8 cellular contexts compared by ENCODE assay signal in genomic region chr4:26319467-26320158, GRCh38. TPM values are rescaled to one million over a fixed set of nuclear protein-coding genes. Genes with fewer than 3 reads are reported as not detected.
DNase-seq lines count a peak whose midpoint lies in the region; ATAC-seq and TF ChIP-seq lines count a peak whose summit lies in the region.

No MANE protein-coding gene starts in this region.

- peak overlapping the region; percentile 99 for H3K4me3 Mint-ChIP-seq in activated naive CD4-positive, alpha-beta T cell treated with anti-CD3 and anti-CD28 coated beads, Interleukin-2, amount 50 U/mL, for 24 hours

- no peaks in the 10 kb centered on the region for H3K27me3 ChIP-seq in suprapubic skin

- H3K4me3 ChIP-seq in NB4 (ENCODE audit: low read depth, low read length) (peak overlapping the region; percentile 78), suprapubic skin (peak overlapping the region; percentile 60)

- peaks cover 9% of the 10 kb centered on the region for H3K9me3 Mint-ChIP-seq in activated naive CD4-positive, alpha-beta T cell treated with anti-CD3 and anti-CD28 coated beads, Interleukin-2, amount 50 U/mL, for 24 hours

- POLR2A ChIA-PET in GM10248 (lab: Yijun Ruan, JAX) = interaction anchor here (0.6 to 1.8 kb wide), 8 partner anchors 122 to 284 kb away, joined by 3 to 6 read pairs (median 4); no protein-coding TSS in a partner anchor

- peak overlapping the region; percentile 96 for H3K27ac ChIP-seq in suprapubic skin

- no peaks in the 10 kb centered on the region for H3K9me3 ChIP-seq in suprapubic skin

- peaks cover 30% of the 10 kb centered on the region for H3K4me1 ChIP-seq in suprapubic skin

- no peaks in the 10 kb centered on the region for H3K36me3 ChIP-seq in suprapubic skin

- no peaks in the 10 kb centered on the region for H3K27me3 Mint-ChIP-seq in activated naive CD4-positive, alpha-beta T cell treated with anti-CD3 and anti-CD28 coated beads, Interleukin-2, amount 50 U/mL, for 24 hours

- peak; percentile 57 for TF ChIP-seq CTCF in GM10248 (IDR thresholded peaks at IDR 0.05; ENCODE audit: control extremely low read depth, extremely low read depth, low read depth, missing control alignments)
- TF ChIP-seq CTCF in NB4 (IDR thresholded peaks at IDR 0.05; ENCODE audit: low read depth, low read length) = peak; percentile 13
- no peak for TF ChIP-seq CTCF in suprapubic skin (IDR thresholded peaks at IDR 0.05)

- TF ChIP-seq POLR2A in NB4 (IDR thresholded peaks at IDR 0.05; ENCODE audit: extremely low read depth, insufficient read length) (peak; percentile 44), suprapubic skin (IDR thresholded peaks at IDR 0.05) (no peak)

- WGBS in suprapubic skin = 1% methylated on average over 26 of the region's 60 CpGs

- no peak for TF ChIP-seq EP300 in suprapubic skin (IDR thresholded peaks at IDR 0.05)

- peaks cover 36% of the 10 kb centered on the region for H3K4me1 Mint-ChIP-seq in activated naive CD4-positive, alpha-beta T cell treated with anti-CD3 and anti-CD28 coated beads, Interleukin-2, amount 50 U/mL, for 24 hours

- DNase-seq in GM10248 (ENCODE audit: extremely low spot score) (peak; percentile 92), NB4 (ENCODE audit: low read depth) (peak; percentile 100), SK-N-DZ (ENCODE audit: low spot score) (peak; percentile 99), globus pallidus (ENCODE audit: low spot score) (peak; percentile 96), nucleus accumbens (lab: John Stamatoyannopoulos, UW) (peak; percentile 73 to 98 (median 95)), suprapubic skin (ENCODE audit: low spot score in 2 of 2) (peak; percentile 98)

- CTCF ChIA-PET in GM10248 (lab: Yijun Ruan, JAX) = interaction anchor here (0.8 to 2.5 kb wide), 14 partner anchors 10 to 290 kb away, joined by 3 to 24 read pairs (median 3); no protein-coding TSS in a partner anchor

- H3K36me3 Mint-ChIP-seq in activated naive CD4-positive, alpha-beta T cell treated with anti-CD3 and anti-CD28 coated beads, Interleukin-2, amount 50 U/mL, for 24 hours = peaks cover 9% of the 10 kb centered on the region

- ATAC-seq in HG02571 (IDR thresholded peaks at IDR 0.05; ENCODE audit: unreplicated experiment) = peak; percentile 66

- peak overlapping the region; percentile 100 for H3K27ac Mint-ChIP-seq in activated naive CD4-positive, alpha-beta T cell treated with anti-CD3 and anti-CD28 coated beads, Interleukin-2, amount 50 U/mL, for 24 hours

RNA-seq across cellular contexts. Expression of gene RBPJ, which starts 1.2 kb away (rescaled TPM):
- polyA plus RNA-seq in SK-N-DZ (2014; cell fraction: cytosol; rRNA removed) = 62.0 and 77.4 TPM in 2 replicates
- polyA plus RNA-seq in SK-N-DZ (2014; cell fraction: nucleus; rRNA removed) = 56.1 and 64.9 TPM in 2 replicates
- total RNA-seq in suprapubic skin = 100 to 1,000 TPM in 1 of 4 donors, 10 to 100 TPM in 3; 33.4 to 104 (median 46.1) TPM

Comparison
In these comparisons a context has a peak if more than half of its experiments do, and no peak if none do; other contexts are left out.
1. Peak in every context shown above with its lines: DNase-seq, ATAC-seq, H3K4me3 ChIP-seq and H3K27ac ChIP-seq.
2. CTCF ChIP-seq: peak in GM10248 (single experiment) and NB4 (single experiment); none in suprapubic skin (0 of 2).